In genomic region chr14:69882086-69882864, GRCh38 we compare ENCODE assay signal across 1 cellular context.
TF ChIP-seq lines count a peak whose summit lies in the region.

No MANE protein-coding gene starts in this region.

TF ChIP-seq in SK-N-SH treated with all-trans-retinoic acid at 6 μM for 48 hours, 23 proteins besides CTCF, POLR2A, EP300 and RAD21 (continued from another document):
- no peak for TF ChIP-seq TOX (CRISPR knock-in tag; IDR thresholded peaks at IDR 0.05; ENCODE audit: borderline replicate concordance)
- TF ChIP-seq PPARA (CRISPR knock-in tag; IDR thresholded peaks at IDR 0.05; ENCODE audit: borderline replicate concordance) = no peak
- no peak for TF ChIP-seq ZC3H10 (CRISPR knock-in tag; IDR thresholded peaks at IDR 0.05)
- no peak for TF ChIP-seq GLIS3 (CRISPR knock-in tag; IDR thresholded peaks at IDR 0.05)
- TF ChIP-seq ZNF70 (CRISPR knock-in tag; IDR thresholded peaks at IDR 0.05) = no peak
- TF ChIP-seq OSR1 (CRISPR knock-in tag; IDR thresholded peaks at IDR 0.05) = no peak
